Comparison of ENCODE assay signal across 8 cellular contexts in genomic region chr6:166541876-166542579, GRCh38. TPM values are rescaled to one million over a fixed set of nuclear protein-coding genes. Genes with fewer than 3 reads are reported as not detected.
A peak's percentile ranks its signal among the peaks of the same experiment; 100 is the strongest.
DNase-seq lines count a peak whose midpoint lies in the region; ATAC-seq, FAIRE-seq and TF ChIP-seq lines count a peak whose summit lies in the region.
"Had no signal": no experiment of that assay in that cellular context is flagged by ENCODE, and none has a peak within 500 bp of the region (broad histone marks: within the 10 kb centered on the region; RNA-seq: fewer than 3 reads in every experiment).

No MANE protein-coding gene starts in this region.

- ATAC-seq in HG02798 (IDR thresholded peaks at IDR 0.05; ENCODE audit: poor library complexity, unreplicated experiment): peak; percentile 31
- ATAC-seq in activated naive CD8-positive, alpha-beta T cell treated with anti-CD3 and anti-CD28 coated beads, Interleukin-2, amount 10 ng/mL, durations not matched to agents 7 days and 5 days (ENCODE audit: low read depth): no peak
- ATAC-seq in naive thymus-derived CD4-positive, alpha-beta T cell: no peak
- no peak for ATAC-seq in GM18909 (IDR thresholded peaks at IDR 0.05; ENCODE audit: poor library complexity, unreplicated experiment)

- H3K36me3 ChIP-seq in naive thymus-derived CD4-positive, alpha-beta T cell (ENCODE audit: control insufficient read depth in 2 of 3, insufficient read depth in 3 of 3, low read length in 3 of 3): no peaks in the 10 kb centered on the region
- no peaks in the 10 kb centered on the region; the same call in 1 of the 2 replicates for H3K36me3 ChIP-seq in BE2C

- DNase-seq in GM12891 (ENCODE audit: insufficient read length, low spot score) (peak; percentile 32), BE2C (no peak), NCI-H345 (lab: John Stamatoyannopoulos, UW) (no peak)
- DNase-seq in activated naive CD8-positive, alpha-beta T cell treated with anti-CD3 and anti-CD28 coated beads, Interleukin-2, amount 10 ng/mL, durations not matched to agents 7 days and 5 days: no peak
- peak in 1 of 9 donors; percentile 33 for DNase-seq in naive thymus-derived CD4-positive, alpha-beta T cell
- DNase-seq: activated gamma-delta T cell had no signal

- no peaks in the 10 kb centered on the region for H3K27me3 Mint-ChIP-seq in activated naive CD8-positive, alpha-beta T cell treated with anti-CD3 and anti-CD28 coated beads, Interleukin-2, amount 10 ng/mL, durations not matched to agents 7 days and 5 days
- no peaks in the 10 kb centered on the region for H3K27me3 Mint-ChIP-seq in naive thymus-derived CD4-positive, alpha-beta T cell

- peak overlapping the region; percentile 22 for H3K4me3 ChIP-seq in naive thymus-derived CD4-positive, alpha-beta T cell (ENCODE audit: low read length)
- H3K4me3 ChIP-seq in BE2C (ENCODE audit: low read depth, low read length): no peak overlapping the region

- H3K9me3 ChIP-seq in naive thymus-derived CD4-positive, alpha-beta T cell (ENCODE audit: control insufficient read depth in 2 of 3, low read length in 3 of 3): no peaks in the 10 kb centered on the region
- no peaks in the 10 kb centered on the region for H3K9me3 ChIP-seq in BE2C

- peaks cover 13 to 14% of the 10 kb centered on the region in 2 donors for H3K4me1 ChIP-seq in naive thymus-derived CD4-positive, alpha-beta T cell (ENCODE audit: control insufficient read depth in 2 of 2, insufficient read depth in 2 of 2, low read length in 2 of 2)
- H3K4me1 ChIP-seq in BE2C: no peaks in the 10 kb centered on the region; the same call in 1 of the 2 replicates

- H3K27ac Mint-ChIP-seq in activated naive CD8-positive, alpha-beta T cell treated with anti-CD3 and anti-CD28 coated beads, Interleukin-2, amount 10 ng/mL, durations not matched to agents 7 days and 5 days: peak overlapping the region; percentile 80
- H3K27ac Mint-ChIP-seq in naive thymus-derived CD4-positive, alpha-beta T cell: peak overlapping the region in 8 of 9 donors; percentile 12 to 89 (median 84)

- peaks cover 5% of the 10 kb centered on the region for H3K36me3 Mint-ChIP-seq in activated naive CD8-positive, alpha-beta T cell treated with anti-CD3 and anti-CD28 coated beads, Interleukin-2, amount 10 ng/mL, durations not matched to agents 7 days and 5 days
- H3K36me3 Mint-ChIP-seq in naive thymus-derived CD4-positive, alpha-beta T cell: peaks cover 0 to 12% (median 3%) of the 10 kb centered on the region in 5 donors

- intact Hi-C loops in naive thymus-derived CD4-positive, alpha-beta T cell (cut with micrococcal nuclease): loop anchor here (1.0 kb wide), 2 partner anchors 85 to 125 kb away; partner anchors contain the start of gene RPS6KA2 (in 2 of the 2)

- no peaks in the 10 kb centered on the region for H3K9me3 Mint-ChIP-seq in activated naive CD8-positive, alpha-beta T cell treated with anti-CD3 and anti-CD28 coated beads, Interleukin-2, amount 10 ng/mL, durations not matched to agents 7 days and 5 days
- H3K9me3 Mint-ChIP-seq in naive thymus-derived CD4-positive, alpha-beta T cell: peaks cover 0 to 1% (median 0%) of the 10 kb centered on the region in 11 donors

- H3K27me3 ChIP-seq in naive thymus-derived CD4-positive, alpha-beta T cell (ENCODE audit: control insufficient read depth in 2 of 2, insufficient read depth in 2 of 2, low read length in 2 of 2): no peaks in the 10 kb centered on the region
- H3K27me3 ChIP-seq in BE2C: no peaks in the 10 kb centered on the region

- no peak overlapping the region for H3K27ac ChIP-seq in naive thymus-derived CD4-positive, alpha-beta T cell (ENCODE audit: low read depth, low read length)

- peak; percentile 43 for FAIRE-seq in GM12891 (lab: Jason Lieb, UNC)

- TF ChIP-seq POLR2A in GM12891 (IDR thresholded peaks at IDR 0.05; ENCODE audit: low read depth, low read length): no peak

- POLR2A ChIA-PET in activated naive CD8-positive, alpha-beta T cell treated with anti-CD3 and anti-CD28 coated beads, Interleukin-2, amount 10 ng/mL, durations not matched to agents 7 days and 5 days (lab: Charles Lee): no interaction called here
- POLR2A ChIA-PET in naive thymus-derived CD4-positive, alpha-beta T cell (lab: Charles Lee): no interaction called here

- CTCF ChIA-PET in naive thymus-derived CD4-positive, alpha-beta T cell (lab: Charles Lee): no interaction called here

- no peak for TF ChIP-seq CTCF in BE2C (IDR thresholded peaks at IDR 0.05; ENCODE audit: low read depth, low read length)

- peaks cover 19% of the 10 kb centered on the region for H3K4me1 Mint-ChIP-seq in activated naive CD8-positive, alpha-beta T cell treated with anti-CD3 and anti-CD28 coated beads, Interleukin-2, amount 10 ng/mL, durations not matched to agents 7 days and 5 days
- peaks cover 16 to 38% (median 28%) of the 10 kb centered on the region in 7 donors for H3K4me1 Mint-ChIP-seq in naive thymus-derived CD4-positive, alpha-beta T cell

- peak overlapping the region; percentile 58 for H3K4me3 Mint-ChIP-seq in activated naive CD8-positive, alpha-beta T cell treated with anti-CD3 and anti-CD28 coated beads, Interleukin-2, amount 10 ng/mL, durations not matched to agents 7 days and 5 days
- peak overlapping the region in 8 of 10 donors; percentile 50 to 78 (median 76) for H3K4me3 Mint-ChIP-seq in naive thymus-derived CD4-positive, alpha-beta T cell

TF ChIP-seq in GM12891, 5 proteins besides CTCF, POLR2A, EP300 and RAD21:
- TF ChIP-seq PAX5 (IDR thresholded peaks at IDR 0.05; ENCODE audit: insufficient read depth, low read length, severe bottlenecking): no peak

RNA-seq across cellular contexts. Expression of gene RAMACL, which starts 44.5 kb away (rescaled TPM):
- 0.22 TPM for polyA plus RNA-seq in GM12891 (2012; ENCODE audit: low read depth, missing spikeins)
- under 1 TPM; 0.44 to 0.48 TPM for total RNA-seq in activated naive CD8-positive, alpha-beta T cell treated with anti-CD3 and anti-CD28 coated beads, Interleukin-2, amount 10 ng/mL, durations not matched to agents 7 days and 5 days
- total RNA-seq in naive thymus-derived CD4-positive, alpha-beta T cell: 1 to 10 TPM in 1 of 5 experiments, under 1 TPM in 4; 0.43 to 1.2 (median 0.78) TPM
- not detected for polyA plus RNA-seq in naive thymus-derived CD4-positive, alpha-beta T cell
- 2.1 TPM for polyA plus RNA-seq in BE2C (2012; ENCODE audit: insufficient read depth, insufficient read length, low read depth)
